ENCODE assay signal across 23 cellular contexts in the genomic region with DNA sequence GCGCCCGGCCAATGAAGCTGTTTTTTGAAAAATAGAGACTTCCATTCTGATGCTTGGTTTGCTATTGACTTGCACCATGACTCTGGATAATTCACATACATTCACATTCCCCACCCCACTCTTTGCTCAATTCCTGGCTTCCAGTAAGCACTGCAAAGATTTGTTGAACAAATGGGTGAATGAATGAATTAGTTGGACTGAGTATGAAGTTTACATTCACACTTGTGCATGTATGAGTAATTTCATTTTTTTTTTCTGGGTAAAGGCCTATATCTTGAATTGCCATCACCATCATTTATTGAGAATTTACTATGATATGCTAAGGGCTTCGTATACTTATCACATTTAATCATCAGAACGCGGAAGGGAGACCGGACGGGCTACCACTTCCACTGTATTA. TPM values are rescaled to one million over a fixed set of nuclear protein-coding genes. Genes with fewer than 3 reads are reported as not detected.
A peak's percentile ranks its signal among the peaks of the same experiment; 100 is the strongest.
DNase-seq lines count a peak whose midpoint lies in the region; ATAC-seq, FAIRE-seq and TF ChIP-seq lines count a peak whose summit lies in the region.
"Had no signal": no experiment of that assay in that cellular context is flagged by ENCODE, and none has a peak within 500 bp of the region (broad histone marks: within the 10 kb centered on the region; RNA-seq: fewer than 3 reads in every experiment).

No MANE protein-coding gene starts in this region.

- no peaks in the 10 kb centered on the region for H3K36me3 ChIP-seq in BLaER1 treated with 17β-estradiol and CSF1 and Interleukin-3, amounts not matched to agents 10 nM and 100 nM
- no peaks in the 10 kb centered on the region for H3K36me3 ChIP-seq in sigmoid colon

- 85 to 94% methylated on average over 7 of the region's 7 CpGs for WGBS in sigmoid colon, 2 donors

- H3K9me3 ChIP-seq in BLaER1 treated with 17β-estradiol and CSF1 and Interleukin-3, amounts not matched to agents 10 nM and 100 nM (replicated peaks in 1 of 11) = peaks cover 0 to 13% (median 5%) of the 10 kb centered on the region in 11 experiments; a peak in 9 of 22 replicates
- no peaks in the 10 kb centered on the region for H3K9me3 ChIP-seq in sigmoid colon
- H3K9me3 ChIP-seq: testis had no signal

- no peak for TF ChIP-seq POLR2A in GM12891 (IDR thresholded peaks at IDR 0.05; ENCODE audit: low read depth, low read length)
- no peak for TF ChIP-seq POLR2A in sigmoid colon (IDR thresholded peaks at IDR 0.05)

- DNase-seq in GM12891 (ENCODE audit: insufficient read length, low spot score) (no peak), coronary artery (ENCODE audit: low spot score) (no peak), sigmoid colon (peak; percentile 27), C1 segment of cervical spinal cord (lab: John Stamatoyannopoulos, UW) (no peak)
- no peak for DNase-seq in activated effector memory CD4-positive, alpha-beta T cell treated with anti-CD3 and anti-CD28 coated beads, Interleukin-2, amount 50 U/mL, for 16 hours
- DNase-seq: activated CD4-positive, alpha-beta T cell treated with anti-CD3 and anti-CD28 coated beads for 4 hours; CD8-positive, alpha-beta memory T cell; DMS153; effector CD4-positive, alpha-beta T cell; erythroblast; GDM1; kidney glomerular epithelial cell; mesenchymal stem cell; NCI-H1105 treated with DMSO at 0.1 percent for 48 hours; NCI-H2029 treated with DMSO at 0.1 percent for 48 hours; NCI-H345; T-helper 17 cell had no signal

- peak overlapping the region; percentile 85 to 98 (median 93) for H3K4me2 ChIP-seq in BLaER1 treated with 17β-estradiol and CSF1 and Interleukin-3, amounts not matched to agents 10 nM and 100 nM

- ATAC-seq in GM19351 (IDR thresholded peaks at IDR 0.05; ENCODE audit: unreplicated experiment) (no peak), HG03342 (IDR thresholded peaks at IDR 0.05; ENCODE audit: unreplicated experiment) (no peak)
- ATAC-seq: natural killer cell treated with Interleukin-12 subunit alpha and Interleukin-12 subunit beta and Interleukin-15 and Interleukin-18, amount 100 ng/mL, for 72 hours; T-helper 17 cell had no signal

- intact Hi-C loops in sigmoid colon (cut with DNase I) = loop anchor here (2.0 to 10.0 kb wide), 3 partner anchors 85 to 183 kb away; no protein-coding TSS in a partner anchor

- TF ChIP-seq EP300 in sigmoid colon (IDR thresholded peaks at IDR 0.05) = no peak

- no peaks in the 10 kb centered on the region for H4K20me1 ChIP-seq in BLaER1 treated with 17β-estradiol and CSF1 and Interleukin-3, amounts not matched to agents 10 nM and 100 nM

- peak overlapping the region in 10 of 11 experiments; percentile 60 to 76 (median 70); a peak in 20 of 22 replicates for H3K9ac ChIP-seq in BLaER1 treated with 17β-estradiol and CSF1 and Interleukin-3, amounts not matched to agents 10 nM and 100 nM

- H3K4me1 ChIP-seq in BLaER1 treated with 17β-estradiol and CSF1 and Interleukin-3, amounts not matched to agents 10 nM and 100 nM = peaks cover 62 to 97% (median 87%) of the 10 kb centered on the region in 10 experiments
- H3K4me1 ChIP-seq in sigmoid colon = peaks cover 0 to 41% (median 39%) of the 10 kb centered on the region in 4 donors

- FAIRE-seq in GM12891 (lab: Jason Lieb, UNC) = peak; percentile 74
- FAIRE-seq: RCC 7860 had no signal

- TF ChIP-seq CTCF in coronary artery (IDR thresholded peaks at IDR 0.05) (no peak), sigmoid colon (IDR thresholded peaks at IDR 0.05) (no peak)

- H3K27me3 ChIP-seq in BLaER1 treated with 17β-estradiol and CSF1 and Interleukin-3, amounts not matched to agents 10 nM and 100 nM = no peaks in the 10 kb centered on the region
- H3K27me3 ChIP-seq in sigmoid colon = no peaks in the 10 kb centered on the region
- H3K27me3 ChIP-seq: testis had no signal

- H3K4me3 ChIP-seq in BLaER1 treated with 17β-estradiol and CSF1 and Interleukin-3, amounts not matched to agents 10 nM and 100 nM = peak overlapping the region in 9 of 10 experiments; percentile 43 to 65 (median 52); a peak in 15 of 20 replicates
- H3K4me3 ChIP-seq in coronary artery = no peak overlapping the region
- peak overlapping the region in 1 of 4 donors; percentile 40 for H3K4me3 ChIP-seq in sigmoid colon

- peak overlapping the region in 10 of 11 experiments; percentile 22 to 87 (median 73); a peak in 19 of 22 replicates for H3K27ac ChIP-seq in BLaER1 treated with 17β-estradiol and CSF1 and Interleukin-3, amounts not matched to agents 10 nM and 100 nM
- H3K27ac ChIP-seq in coronary artery = peak overlapping the region; percentile 68 to 76
- peak overlapping the region; percentile 84 to 90 (median 86) for H3K27ac ChIP-seq in sigmoid colon

TF ChIP-seq in GM12891, 5 proteins besides CTCF, POLR2A, EP300 and RAD21:
- TF ChIP-seq POU2F2 (IDR thresholded peaks at IDR 0.05; ENCODE audit: low read depth, low read length) (no peak), SPI1 (IDR thresholded peaks at IDR 0.05; ENCODE audit: low read depth, low read length) (no peak), PAX5 (IDR thresholded peaks at IDR 0.05; ENCODE audit: insufficient read depth, low read length, severe bottlenecking) (no peak), TAF1 (IDR thresholded peaks at IDR 0.05; ENCODE audit: low read depth, low read length) (no peak), POLR2AphosphoS5 (IDR thresholded peaks at IDR 0.05; ENCODE audit: low read depth, low read length) (no peak)

RNA-seq across cellular contexts. Expression of a gene that starts 13.8 kb away (rescaled TPM):
- polyA plus RNA-seq in GM12891 (2012; ENCODE audit: low read depth, missing spikeins) = 37.1 TPM
- total RNA-seq in sigmoid colon = 100 to 1,000 TPM; 199 to 342 (median 258) TPM
- polyA plus RNA-seq in sigmoid colon = 10 to 100 TPM in 2 of 3 donors, 1 to 10 TPM in 1; 6.0 to 48.7 (median 43.2) TPM

RNA-seq across cellular contexts. Expression of a gene that starts 15.3 kb away (rescaled TPM):
- 67.3 TPM for polyA plus RNA-seq in GM12891 (2012; ENCODE audit: low read depth, missing spikeins)
- 10 to 100 TPM; 19.4 to 31.9 (median 29.3) TPM for total RNA-seq in sigmoid colon
- 10 to 100 TPM; 10.2 to 35.1 (median 32.3) TPM for polyA plus RNA-seq in sigmoid colon
